In genomic region chr4:54384563-54384962, GRCh38 we compare ENCODE assay signal across 8 cellular contexts.
DNase-seq lines count a peak whose midpoint lies in the region; ATAC-seq and TF ChIP-seq lines count a peak whose summit lies in the region.

No MANE protein-coding gene starts in this region.

- H3K9me3 ChIP-seq in naive thymus-derived CD4-positive, alpha-beta T cell (ENCODE audit: control insufficient read depth in 2 of 3, low read length in 3 of 3) = no peaks in the 10 kb centered on the region

- no peaks in the 10 kb centered on the region for H3K4me1 ChIP-seq in naive thymus-derived CD4-positive, alpha-beta T cell (ENCODE audit: control insufficient read depth in 2 of 2, insufficient read depth in 2 of 2, low read length in 2 of 2)

- H3K36me3 Mint-ChIP-seq in activated naive CD8-positive, alpha-beta T cell treated with anti-CD3 and anti-CD28 coated beads, Interleukin-2, amount 50 U/mL, for 24 hours (ENCODE audit: low read depth) = no peaks in the 10 kb centered on the region
- H3K36me3 Mint-ChIP-seq in activated naive CD8-positive, alpha-beta T cell treated with anti-CD3 and anti-CD28 coated beads for 36 hours = no peaks in the 10 kb centered on the region
- no peaks in the 10 kb centered on the region for H3K36me3 Mint-ChIP-seq in naive thymus-derived CD4-positive, alpha-beta T cell
- no peaks in the 10 kb centered on the region for H3K36me3 Mint-ChIP-seq in mesothelial cell of epicardium

- DNase-seq in activated naive CD8-positive, alpha-beta T cell treated with anti-CD3 and anti-CD28 coated beads, Interleukin-2, amount 50 U/mL, for 24 hours = peak; percentile 8
- DNase-seq in activated naive CD8-positive, alpha-beta T cell treated with anti-CD3 and anti-CD28 coated beads for 36 hours = no peak
- DNase-seq in NCI-H510A treated with DMSO at 0.1 percent for 48 hours (lab: John Stamatoyannopoulos, UW) = peak; percentile 61
- peak; percentile 45 to 60 for DNase-seq in cardiac fibroblast (ENCODE audit: low read depth in 2 of 2)
- DNase-seq in naive thymus-derived CD4-positive, alpha-beta T cell = peak in 2 of 9 donors; percentile 2 to 10
- DNase-seq in activated gamma-delta T cell (lab: John Stamatoyannopoulos, UW) = no peak
- DNase-seq in mesothelial cell of epicardium (ENCODE audit: low spot score in 2 of 2, unreplicated experiment in 2 of 2) = no peak

- POLR2A ChIA-PET in naive thymus-derived CD4-positive, alpha-beta T cell (lab: Charles Lee) = no interaction called here

- H3K27me3 Mint-ChIP-seq in activated naive CD8-positive, alpha-beta T cell treated with anti-CD3 and anti-CD28 coated beads, Interleukin-2, amount 50 U/mL, for 24 hours = no peaks in the 10 kb centered on the region
- H3K27me3 Mint-ChIP-seq in activated naive CD8-positive, alpha-beta T cell treated with anti-CD3 and anti-CD28 coated beads for 36 hours = peaks cover under 1% of the 10 kb centered on the region
- H3K27me3 Mint-ChIP-seq in naive thymus-derived CD4-positive, alpha-beta T cell = peaks cover 0 to 5% (median 2%) of the 10 kb centered on the region in 5 donors
- H3K27me3 Mint-ChIP-seq in mesothelial cell of epicardium (ENCODE audit: low read depth) = peaks cover 7% of the 10 kb centered on the region

- no peak overlapping the region for H3K27ac ChIP-seq in naive thymus-derived CD4-positive, alpha-beta T cell (ENCODE audit: low read depth, low read length)

- no peaks in the 10 kb centered on the region for H3K36me3 ChIP-seq in naive thymus-derived CD4-positive, alpha-beta T cell (ENCODE audit: control insufficient read depth in 2 of 3, insufficient read depth in 3 of 3, low read length in 3 of 3)

- CTCF ChIA-PET in naive thymus-derived CD4-positive, alpha-beta T cell (lab: Charles Lee) = interaction anchor here (0.6 kb wide), 1 partner anchor 510 kb away, joined by 3 read pairs; no protein-coding TSS in a partner anchor

- intact Hi-C loops in naive thymus-derived CD4-positive, alpha-beta T cell (cut with micrococcal nuclease) = no loop called here

- TF ChIP-seq CTCF in cardiac fibroblast (IDR thresholded peaks at IDR 0.05; ENCODE audit: low read depth, low read length) = peak; percentile 60
- TF ChIP-seq CTCF in mesothelial cell of epicardium (IDR thresholded peaks at IDR 0.05; ENCODE audit: unreplicated experiment) = no peak

- no peak overlapping the region for H3K4me3 Mint-ChIP-seq in activated naive CD8-positive, alpha-beta T cell treated with anti-CD3 and anti-CD28 coated beads, Interleukin-2, amount 50 U/mL, for 24 hours
- H3K4me3 Mint-ChIP-seq in activated naive CD8-positive, alpha-beta T cell treated with anti-CD3 and anti-CD28 coated beads for 36 hours = no peak overlapping the region
- H3K4me3 Mint-ChIP-seq in naive thymus-derived CD4-positive, alpha-beta T cell = no peak overlapping the region
- H3K4me3 Mint-ChIP-seq in mesothelial cell of epicardium = no peak overlapping the region

- no peaks in the 10 kb centered on the region for H3K4me1 Mint-ChIP-seq in activated naive CD8-positive, alpha-beta T cell treated with anti-CD3 and anti-CD28 coated beads, Interleukin-2, amount 50 U/mL, for 24 hours
- H3K4me1 Mint-ChIP-seq in activated naive CD8-positive, alpha-beta T cell treated with anti-CD3 and anti-CD28 coated beads for 36 hours = no peaks in the 10 kb centered on the region
- H3K4me1 Mint-ChIP-seq in naive thymus-derived CD4-positive, alpha-beta T cell = peaks cover 0 to 5% (median 0%) of the 10 kb centered on the region in 7 donors
- H3K4me1 Mint-ChIP-seq in mesothelial cell of epicardium = peaks cover 6% of the 10 kb centered on the region

- no peak overlapping the region for H3K27ac Mint-ChIP-seq in activated naive CD8-positive, alpha-beta T cell treated with anti-CD3 and anti-CD28 coated beads, Interleukin-2, amount 50 U/mL, for 24 hours
- no peak overlapping the region for H3K27ac Mint-ChIP-seq in activated naive CD8-positive, alpha-beta T cell treated with anti-CD3 and anti-CD28 coated beads for 36 hours
- no peak overlapping the region for H3K27ac Mint-ChIP-seq in naive thymus-derived CD4-positive, alpha-beta T cell
- H3K27ac Mint-ChIP-seq in mesothelial cell of epicardium = no peak overlapping the region

- no peak overlapping the region for H3K4me3 ChIP-seq in cardiac fibroblast (replicated peaks in 1 of 2; ENCODE audit: low read depth in 2 of 2, low read length in 2 of 2)
- H3K4me3 ChIP-seq in naive thymus-derived CD4-positive, alpha-beta T cell (ENCODE audit: low read length) = no peak overlapping the region

- peak; percentile 52 for ATAC-seq in activated naive CD8-positive, alpha-beta T cell treated with anti-CD3 and anti-CD28 coated beads, Interleukin-2, amount 50 U/mL, for 24 hours
- ATAC-seq in naive thymus-derived CD4-positive, alpha-beta T cell = peak; percentile 32
- ATAC-seq in activated CD4-positive, CD25-positive, alpha-beta regulatory T cell treated with anti-CD3 and anti-CD28 coated beads, Interleukin-2, amount 50 U/mL, for 24 hours = no peak

- H3K9me3 Mint-ChIP-seq in activated naive CD8-positive, alpha-beta T cell treated with anti-CD3 and anti-CD28 coated beads, Interleukin-2, amount 50 U/mL, for 24 hours = peaks cover 5% of the 10 kb centered on the region
- peaks cover 8% of the 10 kb centered on the region for H3K9me3 Mint-ChIP-seq in activated naive CD8-positive, alpha-beta T cell treated with anti-CD3 and anti-CD28 coated beads for 36 hours
- H3K9me3 Mint-ChIP-seq in naive thymus-derived CD4-positive, alpha-beta T cell = peaks cover 0 to 4% (median 0%) of the 10 kb centered on the region in 11 donors
- H3K9me3 Mint-ChIP-seq in mesothelial cell of epicardium = peaks cover 4% of the 10 kb centered on the region

- no peaks in the 10 kb centered on the region for H3K27me3 ChIP-seq in naive thymus-derived CD4-positive, alpha-beta T cell (ENCODE audit: control insufficient read depth in 2 of 2, insufficient read depth in 2 of 2, low read length in 2 of 2)

Comparison
In these comparisons a context has a peak if more than half of its experiments do, and no peak if none do; other contexts are left out.
1. DNase-seq: peak in activated naive CD8-positive, alpha-beta T cell treated with anti-CD3 and anti-CD28 coated beads, Interleukin-2, amount 50 U/mL, for 24 hours (single experiment), NCI-H510A treated with DMSO at 0.1 percent for 48 hours (single experiment) and cardiac fibroblast (2 of 2); none in activated naive CD8-positive, alpha-beta T cell treated with anti-CD3 and anti-CD28 coated beads for 36 hours (single experiment), activated gamma-delta T cell (single experiment) and mesothelial cell of epicardium (0 of 2).
2. ATAC-seq: peak in activated naive CD8-positive, alpha-beta T cell treated with anti-CD3 and anti-CD28 coated beads, Interleukin-2, amount 50 U/mL, for 24 hours (single experiment) and naive thymus-derived CD4-positive, alpha-beta T cell (single experiment); none in activated CD4-positive, CD25-positive, alpha-beta regulatory T cell treated with anti-CD3 and anti-CD28 coated beads, Interleukin-2, amount 50 U/mL, for 24 hours (0 of 2).